7 cellular contexts compared by ENCODE assay signal in genomic region chr11:122781378-122782040, GRCh38. TPM values are rescaled to one million over a fixed set of nuclear protein-coding genes. Genes with fewer than 3 reads are reported as not detected.
DNase-seq lines count a peak whose midpoint lies in the region; ATAC-seq, FAIRE-seq and TF ChIP-seq lines count a peak whose summit lies in the region.

No MANE protein-coding gene starts in this region.

- intact Hi-C loops in left colon (cut with DNase I, micrococcal nuclease) = loop anchor here (5.0 to 10.0 kb wide), 2 partner anchors 73 to 149 kb away; no protein-coding TSS in a partner anchor

- FAIRE-seq in GM12891 (lab: Jason Lieb, UNC) = peak; percentile 90

- peak; percentile 87 for ATAC-seq in HG03025 (IDR thresholded peaks at IDR 0.05; ENCODE audit: low FRiP score, unreplicated experiment)
- peak; percentile 94 for ATAC-seq in left colon

- TF ChIP-seq POLR2A in GM12891 (IDR thresholded peaks at IDR 0.05; ENCODE audit: low read depth, low read length) = no peak

- peak; percentile 56 for DNase-seq in GM12891 (ENCODE audit: insufficient read length, low spot score)
- peak; percentile 66 for DNase-seq in NCI-H2227 treated with DMSO at 0.1 percent for 48 hours (lab: John Stamatoyannopoulos, UW)
- peak; percentile 80 for DNase-seq in activated CD4-positive, CD25-positive, alpha-beta regulatory T cell treated with anti-CD3 and anti-CD28 coated beads, Interleukin-2, amount 50 U/mL, for 72 hours
- peak; percentile 83 for DNase-seq in cerebellar cortex (ENCODE audit: low spot score)
- peak; percentile 70 to 85 for DNase-seq in left colon
- DNase-seq in stimulated activated CD4-positive, alpha-beta T cell treated with anti-CD3 and anti-CD28 coated beads, Interleukin-2, amount 100 ng/mL, for 48 hours = peak; percentile 73 to 75

TF ChIP-seq in GM12891, 5 proteins besides CTCF, POLR2A, EP300 and RAD21:
- no peak for TF ChIP-seq TAF1 (IDR thresholded peaks at IDR 0.05; ENCODE audit: low read depth, low read length)
- TF ChIP-seq SPI1 (IDR thresholded peaks at IDR 0.05; ENCODE audit: low read depth, low read length) = no peak
- TF ChIP-seq POLR2AphosphoS5 (IDR thresholded peaks at IDR 0.05; ENCODE audit: low read depth, low read length) = no peak
- no peak for TF ChIP-seq POU2F2 (IDR thresholded peaks at IDR 0.05; ENCODE audit: low read depth, low read length)
- no peak for TF ChIP-seq PAX5 (IDR thresholded peaks at IDR 0.05; ENCODE audit: insufficient read depth, low read length, severe bottlenecking)
TF ChIP-seq in GM12891: peak in this region for 0.

RNA-seq across cellular contexts. Expression of gene CRTAM, which starts 56.8 kb away (rescaled TPM):
- polyA plus RNA-seq in GM12891 (2012; ENCODE audit: low read depth, missing spikeins) = 0.94 TPM
- under 1 TPM; 0.18 to 0.22 TPM for total RNA-seq in left colon

Comparison
In these comparisons a context has a peak if more than half of its experiments do, and no peak if none do; other contexts are left out.
1. Peak in every context shown above with its lines: DNase-seq and ATAC-seq.